ENCODE assay signal across 8 cellular contexts in genomic region chr14:41606249-41607118, GRCh38.
A peak's percentile ranks its signal among the peaks of the same experiment; 100 is the strongest.
DNase-seq lines count a peak whose midpoint lies in the region; ATAC-seq and TF ChIP-seq lines count a peak whose summit lies in the region.

TSS of gene LRFN5 (plus strand) at chr14:41606876.

- H3K4me3 Mint-ChIP-seq in T-helper 1 cell treated with Interleukin-12 subunit alpha and Interleukin-12 subunit beta and Interleukin-4 antibody, amounts not matched to agents 30 μg/mL and 1 μg/mL, for 36 hours = peak within 1 kb of the TSS; percentile 43

- DNase-seq in T-helper 1 cell (no peak), NCI-H226 (peak; percentile 33), cardiac fibroblast (ENCODE audit: low read depth in 2 of 2) (peak; percentile 19 to 61), kidney tubule cell (ENCODE audit: low spot score) (peak; percentile 20), NCI-H526 treated with DMSO at 0.1 percent for 48 hours (lab: John Stamatoyannopoulos, UW) (no peak)
- DNase-seq in stimulated activated naive CD8-positive, alpha-beta T cell treated with anti-CD3 and anti-CD28 coated beads, Interleukin-15, Interleukin-2, amounts not matched to agents 100 U/mL and 50 U/mL, for 24 hours = peak; percentile 31

- H3K4me1 Mint-ChIP-seq in T-helper 1 cell treated with Interleukin-12 subunit alpha and Interleukin-12 subunit beta and Interleukin-4 antibody, amounts not matched to agents 30 μg/mL and 1 μg/mL, for 36 hours (ENCODE audit: low read depth) = peaks cover 8% of the 10 kb centered on the region

- H3K4me3 ChIP-seq in cardiac fibroblast (replicated peaks in 1 of 2; ENCODE audit: low read depth in 2 of 2, low read length in 2 of 2) = peak within 1 kb of the TSS; percentile 62 to 71

- H3K27ac Mint-ChIP-seq in T-helper 1 cell treated with Interleukin-12 subunit alpha and Interleukin-12 subunit beta and Interleukin-4 antibody, amounts not matched to agents 30 μg/mL and 1 μg/mL, for 36 hours = no peak within 1 kb of the TSS

- peaks cover 71% of the 10 kb centered on the region for H3K27me3 Mint-ChIP-seq in T-helper 1 cell treated with Interleukin-12 subunit alpha and Interleukin-12 subunit beta and Interleukin-4 antibody, amounts not matched to agents 30 μg/mL and 1 μg/mL, for 36 hours (ENCODE audit: low read depth)

- no peaks in the 10 kb centered on the region for H3K9me3 Mint-ChIP-seq in T-helper 1 cell treated with Interleukin-12 subunit alpha and Interleukin-12 subunit beta and Interleukin-4 antibody, amounts not matched to agents 30 μg/mL and 1 μg/mL, for 36 hours

- ATAC-seq in stimulated activated naive CD8-positive, alpha-beta T cell treated with anti-CD3 and anti-CD28 coated beads, Interleukin-15, Interleukin-2, amounts not matched to agents 100 U/mL and 50 U/mL, for 24 hours = peak; percentile 62
- ATAC-seq in GM21360 (IDR thresholded peaks at IDR 0.05; ENCODE audit: unreplicated experiment) = no peak

- TF ChIP-seq CTCF in cardiac fibroblast (IDR thresholded peaks at IDR 0.05; ENCODE audit: low read depth, low read length) = no peak

- peaks cover 2% of the 10 kb centered on the region for H3K36me3 Mint-ChIP-seq in T-helper 1 cell treated with Interleukin-12 subunit alpha and Interleukin-12 subunit beta and Interleukin-4 antibody, amounts not matched to agents 30 μg/mL and 1 μg/mL, for 36 hours (ENCODE audit: low read depth)

Comparison
In these comparisons a context has a peak if more than half of its experiments do, and no peak if none do; other contexts are left out.
1. DNase-seq: peak in NCI-H226 (single experiment), cardiac fibroblast (2 of 2), kidney tubule cell (single experiment) and stimulated activated naive CD8-positive, alpha-beta T cell treated with anti-CD3 and anti-CD28 coated beads, Interleukin-15, Interleukin-2, amounts not matched to agents 100 U/mL and 50 U/mL, for 24 hours (single experiment); none in T-helper 1 cell (0 of 5) and NCI-H526 treated with DMSO at 0.1 percent for 48 hours (single experiment).